16 cellular contexts compared by ENCODE assay signal in genomic region chr7:126720232-126720631, GRCh38.
A peak's percentile ranks its signal among the peaks of the same experiment; 100 is the strongest.
DNase-seq lines count a peak whose midpoint lies in the region; ATAC-seq and TF ChIP-seq lines count a peak whose summit lies in the region.
"Had no signal": no experiment of that assay in that cellular context is flagged by ENCODE, and none has a peak within 500 bp of the region (broad histone marks: within the 10 kb centered on the region; RNA-seq: fewer than 3 reads in every experiment).

No MANE protein-coding gene starts in this region.

- peak; percentile 77 for DNase-seq in GM12864 (ENCODE audit: low read depth)
- DNase-seq in activated CD4-positive, alpha-beta memory T cell treated with anti-CD3 and anti-CD28 coated beads for 36 hours: no peak
- no peak for DNase-seq in islet precursor cell
- DNase-seq in activated CD8-positive, alpha-beta T cell treated with anti-CD3 and anti-CD28 coated beads, Interleukin-2, amount 10 ng/mL, durations not matched to agents 7 days and 5 days: no peak
- DNase-seq: activated CD8-positive, alpha-beta memory T cell treated with anti-CD3 and anti-CD28 coated beads, Interleukin-2, amount 50 U/mL, for 48 hours; DMS153; foreskin keratinocyte; natural killer cell; NCI-H1930; PC-3; sigmoid colon had no signal

- H3K4me1 Mint-ChIP-seq in activated CD4-positive, alpha-beta memory T cell treated with anti-CD3 and anti-CD28 coated beads for 36 hours (ENCODE audit: low read depth): no peaks in the 10 kb centered on the region
- no peaks in the 10 kb centered on the region for H3K4me1 Mint-ChIP-seq in activated CD8-positive, alpha-beta T cell treated with anti-CD3 and anti-CD28 coated beads, Interleukin-2, amount 10 ng/mL, durations not matched to agents 7 days and 5 days (ENCODE audit: low read depth)
- H3K4me1 Mint-ChIP-seq: IgD-negative memory B cell, natural killer cell had no signal

- H3K36me3 Mint-ChIP-seq in activated CD4-positive, alpha-beta memory T cell treated with anti-CD3 and anti-CD28 coated beads for 36 hours: no peaks in the 10 kb centered on the region
- H3K36me3 Mint-ChIP-seq in activated CD8-positive, alpha-beta T cell treated with anti-CD3 and anti-CD28 coated beads, Interleukin-2, amount 10 ng/mL, durations not matched to agents 7 days and 5 days (ENCODE audit: low read depth): no peaks in the 10 kb centered on the region
- H3K36me3 Mint-ChIP-seq: natural killer cell had no signal

- no peaks in the 10 kb centered on the region for H3K9me3 Mint-ChIP-seq in activated CD4-positive, alpha-beta memory T cell treated with anti-CD3 and anti-CD28 coated beads for 36 hours
- no peaks in the 10 kb centered on the region for H3K9me3 Mint-ChIP-seq in activated CD8-positive, alpha-beta T cell treated with anti-CD3 and anti-CD28 coated beads, Interleukin-2, amount 10 ng/mL, durations not matched to agents 7 days and 5 days (ENCODE audit: insufficient read depth)
- H3K9me3 Mint-ChIP-seq: IgD-negative memory B cell had no signal

- POLR2A ChIA-PET in activated CD4-positive, alpha-beta memory T cell treated with anti-CD3 and anti-CD28 coated beads for 36 hours (lab: Charles Lee): interaction anchor here (0.6 kb wide), 1 partner anchor 22 kb away, joined by 3 read pairs; no protein-coding TSS in a partner anchor
- POLR2A ChIA-PET in activated CD8-positive, alpha-beta T cell treated with anti-CD3 and anti-CD28 coated beads, Interleukin-2, amount 10 ng/mL, durations not matched to agents 7 days and 5 days (lab: Charles Lee): no interaction called here

- CTCF ChIA-PET in activated CD4-positive, alpha-beta memory T cell treated with anti-CD3 and anti-CD28 coated beads for 36 hours (lab: Charles Lee): no interaction called here
- CTCF ChIA-PET in activated CD8-positive, alpha-beta T cell treated with anti-CD3 and anti-CD28 coated beads, Interleukin-2, amount 10 ng/mL, durations not matched to agents 7 days and 5 days (lab: Charles Lee): no interaction called here

- H3K27me3 Mint-ChIP-seq in activated CD4-positive, alpha-beta memory T cell treated with anti-CD3 and anti-CD28 coated beads for 36 hours: no peaks in the 10 kb centered on the region
- H3K27me3 Mint-ChIP-seq in activated CD8-positive, alpha-beta T cell treated with anti-CD3 and anti-CD28 coated beads, Interleukin-2, amount 10 ng/mL, durations not matched to agents 7 days and 5 days (ENCODE audit: low read depth): no peaks in the 10 kb centered on the region
- H3K27me3 Mint-ChIP-seq: IgD-negative memory B cell had no signal

- intact Hi-C loops in activated CD4-positive, alpha-beta memory T cell treated with anti-CD3 and anti-CD28 coated beads for 36 hours (cut with micrococcal nuclease): no loop called here

- ATAC-seq in GM19328 (IDR thresholded peaks at IDR 0.05; ENCODE audit: unreplicated experiment) (peak; percentile 79), HG02588 (IDR thresholded peaks at IDR 0.05; ENCODE audit: unreplicated experiment) (peak; percentile 79), HG03159 (IDR thresholded peaks at IDR 0.05; ENCODE audit: unreplicated experiment) (peak; percentile 93)
- no peak for ATAC-seq in activated CD4-positive, CD25-positive, alpha-beta regulatory T cell treated with anti-CD3 and anti-CD28 coated beads, Interleukin-2, amount 50 U/mL, for 24 hours
- no peak for ATAC-seq in activated CD8-positive, alpha-beta T cell treated with anti-CD3 and anti-CD28 coated beads, Interleukin-2, amount 10 ng/mL, durations not matched to agents 7 days and 5 days
- ATAC-seq: foreskin keratinocyte, natural killer cell, PC-3 had no signal

- no peak overlapping the region for H3K4me3 Mint-ChIP-seq in activated CD4-positive, alpha-beta memory T cell treated with anti-CD3 and anti-CD28 coated beads for 36 hours
- no peak overlapping the region for H3K4me3 Mint-ChIP-seq in activated CD8-positive, alpha-beta T cell treated with anti-CD3 and anti-CD28 coated beads, Interleukin-2, amount 10 ng/mL, durations not matched to agents 7 days and 5 days
- H3K4me3 Mint-ChIP-seq: IgD-negative memory B cell, natural killer cell had no signal

- H3K4me3 ChIP-seq in GM12864 (ENCODE audit: low read depth, low read length): no peak overlapping the region
- H3K4me3 ChIP-seq: sigmoid colon had no signal

- TF ChIP-seq CTCF in GM12864 (IDR thresholded peaks at IDR 0.05; ENCODE audit: low read depth, low read length, missing control alignments): no peak

- H3K27ac Mint-ChIP-seq in activated CD4-positive, alpha-beta memory T cell treated with anti-CD3 and anti-CD28 coated beads for 36 hours: no peak overlapping the region
- no peak overlapping the region for H3K27ac Mint-ChIP-seq in activated CD8-positive, alpha-beta T cell treated with anti-CD3 and anti-CD28 coated beads, Interleukin-2, amount 10 ng/mL, durations not matched to agents 7 days and 5 days
- H3K27ac Mint-ChIP-seq: IgD-negative memory B cell, natural killer cell had no signal

Comparison
In these comparisons a context has a peak if more than half of its experiments do, and no peak if none do; other contexts are left out.
1. ATAC-seq: peak in GM19328 (single experiment), HG02588 (single experiment) and HG03159 (single experiment); none in activated CD4-positive, CD25-positive, alpha-beta regulatory T cell treated with anti-CD3 and anti-CD28 coated beads, Interleukin-2, amount 50 U/mL, for 24 hours (0 of 2) and activated CD8-positive, alpha-beta T cell treated with anti-CD3 and anti-CD28 coated beads, Interleukin-2, amount 10 ng/mL, durations not matched to agents 7 days and 5 days (single experiment).